ENCODE assay signal across 23 cellular contexts in genomic region chr3:170207717-170208116, GRCh38.
"Had no signal": no experiment of that assay in that cellular context is flagged by ENCODE, and none has a peak within 500 bp of the region (broad histone marks: within the 10 kb centered on the region; RNA-seq: fewer than 3 reads in every experiment).

No MANE protein-coding gene starts in this region.

- H3K4me1 ChIP-seq: gastrocnemius medialis, heart right ventricle, left ventricle myocardium inferior, lower lobe of right lung, right atrium auricular region, stomach, transverse colon had no signal

- H3K27ac ChIP-seq: dorsolateral prefrontal cortex, gastrocnemius medialis, heart right ventricle, left ventricle myocardium inferior, lower lobe of right lung, ovary, right atrium auricular region, stomach, thoracic aorta, transverse colon had no signal

- H3K36me3 Mint-ChIP-seq: natural killer cell had no signal

- H3K4me3 ChIP-seq: dorsolateral prefrontal cortex, gastrocnemius medialis, heart right ventricle, left ventricle myocardium inferior, lower lobe of right lung, ovary, right atrium auricular region, stomach, thoracic aorta, transverse colon had no signal

- ATAC-seq: esophagus mucosa, gastrocnemius medialis, heart right ventricle, lower lobe of right lung, natural killer cell had no signal

- DNase-seq: cortex of kidney; dorsolateral prefrontal cortex; effector CD8-positive, alpha-beta T cell; gastrocnemius medialis; heart right ventricle; hypothalamus; islet precursor cell; left ventricle myocardium inferior; lower lobe of right lung; natural killer cell; ovary; small intestine; stimulated activated CD4-positive, alpha-beta T cell treated with anti-CD3 and anti-CD28 coated beads, Interleukin-12 subunit alpha, Interleukin-12 subunit beta, amount 100 ng/mL, for 4 hours; stimulated activated naive CD4-positive, alpha-beta T cell; stomach; substantia nigra; transverse colon had no signal

- H3K4me3 Mint-ChIP-seq: memory B cell, mesothelial cell of epicardium, natural killer cell, neural crest cell had no signal

- H3K27ac Mint-ChIP-seq: memory B cell, mesothelial cell of epicardium, natural killer cell had no signal

- H3K27me3 ChIP-seq: gastrocnemius medialis, ovary, right atrium auricular region, stomach, transverse colon had no signal

- H3K9me3 ChIP-seq: gastrocnemius medialis, lower lobe of right lung, ovary, right atrium auricular region, stomach, thoracic aorta, transverse colon had no signal

- H3K4me1 Mint-ChIP-seq: memory B cell, natural killer cell had no signal

- H3K36me3 ChIP-seq: gastrocnemius medialis, heart right ventricle, left ventricle myocardium inferior, lower lobe of right lung, ovary, right atrium auricular region, stomach, thoracic aorta, transverse colon had no signal
